Comparison of ENCODE assay signal across 1 cellular context in genomic region chr1:6065093-6065878, GRCh38.
TF ChIP-seq lines count a peak whose summit lies in the region.

No MANE protein-coding gene starts in this region.

TF ChIP-seq in H1, 55 proteins besides CTCF, POLR2A, EP300 and RAD21:
- TF ChIP-seq SP1 (IDR thresholded peaks at IDR 0.05; ENCODE audit: low read depth, low read length) (no peak), RFX5 (IDR thresholded peaks at IDR 0.05; ENCODE audit: borderline replicate concordance, low read depth, low read length) (no peak), MAFK (IDR thresholded peaks at IDR 0.05; ENCODE audit: low read depth, low read length) (no peak), CBX5 (IDR thresholded peaks at IDR 0.05; ENCODE audit: low read depth, low read length) (no peak), CTBP2 (IDR thresholded peaks at IDR 0.05; ENCODE audit: borderline replicate concordance, insufficient read depth, insufficient read length, low read length) (no peak), CHD7 (IDR thresholded peaks at IDR 0.05; ENCODE audit: insufficient replicate concordance, low read length) (no peak), RNF2 (IDR thresholded peaks at IDR 0.05; ENCODE audit: borderline replicate concordance, low read depth, low read length, missing control alignments, poor library complexity, severe bottlenecking) (no peak), CREB1 (IDR thresholded peaks at IDR 0.05) (no peak)
